In genomic region chr15:40922608-40923005, GRCh38 we compare ENCODE assay signal across 24 cellular contexts. TPM values are rescaled to one million over a fixed set of nuclear protein-coding genes. Genes with fewer than 3 reads are reported as not detected.
"Had no signal": no experiment of that assay in that cellular context is flagged by ENCODE, and none has a peak within 500 bp of the region (broad histone marks: within the 10 kb centered on the region; RNA-seq: fewer than 3 reads in every experiment).

No MANE protein-coding gene starts in this region.

- H3K9me3 ChIP-seq: ovary, right atrium auricular region, tibial artery, upper lobe of right lung, vagina had no signal

- H3K4me3 ChIP-seq: coronary artery, hepatocyte, lung, ovary, right atrium auricular region, smooth muscle cell, tibial artery, upper lobe of right lung, vagina had no signal

- H3K79me2 ChIP-seq: hepatocyte had no signal

- H2AFZ ChIP-seq: hepatocyte had no signal

- H3K27ac Mint-ChIP-seq: endodermal cell; stimulated activated effector memory CD8-positive, alpha-beta T cell treated with anti-CD3 and anti-CD28 coated beads, Interleukin-12 subunit alpha, Interleukin-12 subunit beta, amount 100 ng/mL, for 72 hours; stimulated activated naive CD8-positive, alpha-beta T cell treated with anti-CD3 and anti-CD28 coated beads, Interleukin-15, Interleukin-2, amounts not matched to agents 100 ng/mL and 50 ng/mL, for 24 hours had no signal

- H3K36me3 ChIP-seq: ovary, right atrium auricular region, tibial artery, upper lobe of right lung, vagina had no signal

- FAIRE-seq: kidney had no signal

- H3K4me2 ChIP-seq: hepatocyte, smooth muscle cell had no signal

- H3K36me3 Mint-ChIP-seq: naive B cell had no signal

- H3K4me3 Mint-ChIP-seq: endodermal cell; naive B cell; stimulated activated effector memory CD8-positive, alpha-beta T cell treated with anti-CD3 and anti-CD28 coated beads, Interleukin-12 subunit alpha, Interleukin-12 subunit beta, amount 100 ng/mL, for 72 hours; stimulated activated naive CD8-positive, alpha-beta T cell treated with anti-CD3 and anti-CD28 coated beads, Interleukin-15, Interleukin-2, amounts not matched to agents 100 ng/mL and 50 ng/mL, for 24 hours had no signal

- H3K9me3 Mint-ChIP-seq: endodermal cell; naive B cell; stimulated activated effector memory CD8-positive, alpha-beta T cell treated with anti-CD3 and anti-CD28 coated beads, Interleukin-12 subunit alpha, Interleukin-12 subunit beta, amount 100 ng/mL, for 72 hours; stimulated activated naive CD8-positive, alpha-beta T cell treated with anti-CD3 and anti-CD28 coated beads, Interleukin-15, Interleukin-2, amounts not matched to agents 100 ng/mL and 50 ng/mL, for 24 hours had no signal

- H3K27ac ChIP-seq: coronary artery, ovary, right atrium auricular region, tibial artery, upper lobe of right lung, vagina had no signal

- ATAC-seq: left cardiac atrium; left ventricle myocardium superior; stimulated activated effector memory CD8-positive, alpha-beta T cell treated with anti-CD3 and anti-CD28 coated beads, Interleukin-12 subunit alpha, Interleukin-12 subunit beta, amount 100 ng/mL, for 72 hours; upper lobe of right lung had no signal

- DNase-seq: effector CD4-positive, alpha-beta T cell; endodermal cell; foreskin melanocyte; head of caudate nucleus; kidney; left cardiac atrium; left ventricle myocardium superior; mesenchymal stem cell; midbrain; naive B cell; ovary; stimulated activated CD4-positive, alpha-beta T cell treated with anti-CD3 and anti-CD28 coated beads, Interleukin-2, amount 100 ng/mL, for 48 hours; stimulated activated CD8-positive, alpha-beta memory T cell treated with anti-CD3 and anti-CD28 coated beads, Interleukin-4, amount 100 ng/mL, for 48 hours; tibial artery; upper lobe of right lung had no signal

RNA-seq across cellular contexts. Expression of gene DLL4, which starts 6.5 kb away (rescaled TPM):
- total RNA-seq: smooth muscle cell had no signal
- polyA plus RNA-seq: hepatocyte, smooth muscle cell had no signal

RNA-seq across cellular contexts. Expression of gene RHOV, which starts 48.6 kb away (rescaled TPM):
- total RNA-seq: left cardiac atrium, left ventricle myocardium superior, posterior vena cava, right atrium auricular region, upper lobe of right lung had no signal
